In genomic region chr2:20593072-20594034, GRCh38 we compare ENCODE assay signal across 8 cellular contexts. TPM values are rescaled to one million over a fixed set of nuclear protein-coding genes. Genes with fewer than 3 reads are reported as not detected.
DNase-seq lines count a peak whose midpoint lies in the region; ATAC-seq and TF ChIP-seq lines count a peak whose summit lies in the region.

No MANE protein-coding gene starts in this region.

- peaks cover 67% of the 10 kb centered on the region for H3K79me1 ChIP-seq in trophoblast cell (ENCODE audit: low read length)

- H2AFZ ChIP-seq in trophoblast cell (ENCODE audit: insufficient read depth, low read length, poor library complexity): no peak overlapping the region

- H3K36me3 ChIP-seq in trophoblast cell (ENCODE audit: control insufficient read depth in 1 of 2, insufficient read depth in 2 of 2, low read length in 2 of 2): no peaks in the 10 kb centered on the region

- no peak overlapping the region for H3K23ac ChIP-seq in trophoblast cell (ENCODE audit: low read length)

- H4K91ac ChIP-seq in trophoblast cell (ENCODE audit: low read depth, low read length): peak overlapping the region; percentile 86

- no peak overlapping the region for H4K12ac ChIP-seq in trophoblast cell (ENCODE audit: low read depth, low read length)

- H3K14ac ChIP-seq in trophoblast cell (ENCODE audit: low read length): peak overlapping the region; percentile 90

- H3K4ac ChIP-seq in trophoblast cell (ENCODE audit: low read depth, low read length): peak overlapping the region; percentile 38

- H3K4me3 Mint-ChIP-seq in T-helper 17 cell: peak overlapping the region; percentile 63

- peaks cover 17% of the 10 kb centered on the region for H3K4me1 Mint-ChIP-seq in T-helper 17 cell

- no peak for ATAC-seq in T-helper 17 cell
- no peak for ATAC-seq in HG03045 (IDR thresholded peaks at IDR 0.05; ENCODE audit: unreplicated experiment)

- H3K27me3 ChIP-seq in trophoblast cell (ENCODE audit: insufficient read depth, low read length): no peaks in the 10 kb centered on the region

- no peak overlapping the region for H3K9ac ChIP-seq in trophoblast cell (ENCODE audit: low read length)

- peak overlapping the region; percentile 81 for H3K18ac ChIP-seq in trophoblast cell (ENCODE audit: low read length)

- H2AK5ac ChIP-seq in trophoblast cell (ENCODE audit: low read length): peak overlapping the region; percentile 88

- H3K79me2 ChIP-seq in trophoblast cell (ENCODE audit: control insufficient read depth, insufficient read depth, low read length, poor library complexity): peaks cover 12% of the 10 kb centered on the region

- peak overlapping the region; percentile 86 for H2BK12ac ChIP-seq in trophoblast cell (ENCODE audit: low read length)

- H3K4me2 ChIP-seq in trophoblast cell (ENCODE audit: low read length): no peak overlapping the region

- H3K4me1 ChIP-seq in trophoblast cell (ENCODE audit: control insufficient read depth in 1 of 2, insufficient read depth in 2 of 2, low read length in 2 of 2): peaks cover 43 to 61% of the 10 kb centered on the region in 2 experiments

- peak overlapping the region; percentile 87 for H3K27ac ChIP-seq in trophoblast cell (ENCODE audit: low read depth, low read length)

- H2BK5ac ChIP-seq in trophoblast cell (ENCODE audit: low read depth, low read length, poor library complexity): peak overlapping the region; percentile 75

- H3K4me3 ChIP-seq in foreskin fibroblast (ENCODE audit: low read depth in 1 of 2, low read length in 2 of 2): no peak overlapping the region
- H3K4me3 ChIP-seq in trophoblast cell (ENCODE audit: low read depth, low read length): no peak overlapping the region

- no peaks in the 10 kb centered on the region for H3K27me3 Mint-ChIP-seq in T-helper 17 cell

- DNase-seq in DMS53 treated with DMSO at 0.1 percent for 48 hours (lab: John Stamatoyannopoulos, UW; ENCODE audit: unreplicated experiment) (peak; percentile 74), T-helper 17 cell (no peak), foreskin fibroblast (peak; percentile 82 to 89), trophoblast cell (peak; percentile 93 to 94), DMS153 (lab: John Stamatoyannopoulos, UW) (no peak), DMS114 treated with DMSO at 0.1 percent for 48 hours (lab: John Stamatoyannopoulos, UW; ENCODE audit: unreplicated experiment) (no peak), ecto neural progenitor cell (ENCODE audit: low spot score) (no peak)

- H2BK120ac ChIP-seq in trophoblast cell (ENCODE audit: insufficient read depth, low read length, poor library complexity): peak overlapping the region; percentile 87

- no peak overlapping the region for H3K27ac Mint-ChIP-seq in T-helper 17 cell

- H4K8ac ChIP-seq in trophoblast cell (ENCODE audit: low read depth, low read length): peak overlapping the region; percentile 68

- H3K9me3 ChIP-seq in T-helper 17 cell (ENCODE audit: control insufficient read depth, low read length, poor library complexity, severe bottlenecking) (no peaks in the 10 kb centered on the region), trophoblast cell (ENCODE audit: insufficient read depth, low read depth, low read length) (no peaks in the 10 kb centered on the region)

- no peaks in the 10 kb centered on the region for H3K36me3 Mint-ChIP-seq in T-helper 17 cell (ENCODE audit: low read depth)

- TF ChIP-seq CTCF in foreskin fibroblast (IDR thresholded peaks at IDR 0.05; ENCODE audit: low read depth, low read length): no peak

- WGBS in trophoblast cell (ENCODE audit: extremely low coverage, insufficient coverage, insufficient read length): no CpG with 5 or more reads among the region's 18 CpGs

RNA-seq across cellular contexts. Expression of gene HS1BP3, which starts 57.5 kb away (rescaled TPM):
- total RNA-seq in T-helper 17 cell: 10 to 100 TPM; 12.8 to 13.7 TPM
- 17.5 and 18.2 TPM in 2 replicates for polyA plus RNA-seq in trophoblast cell (2013)

Comparison
In these comparisons a context has a peak if more than half of its experiments do, and no peak if none do; other contexts are left out.
1. DNase-seq: peak in DMS53 treated with DMSO at 0.1 percent for 48 hours (single experiment), foreskin fibroblast (2 of 2) and trophoblast cell (2 of 2); none in T-helper 17 cell (0 of 3), DMS153 (single experiment), DMS114 treated with DMSO at 0.1 percent for 48 hours (single experiment) and ecto neural progenitor cell (single experiment).